In the genomic region with DNA sequence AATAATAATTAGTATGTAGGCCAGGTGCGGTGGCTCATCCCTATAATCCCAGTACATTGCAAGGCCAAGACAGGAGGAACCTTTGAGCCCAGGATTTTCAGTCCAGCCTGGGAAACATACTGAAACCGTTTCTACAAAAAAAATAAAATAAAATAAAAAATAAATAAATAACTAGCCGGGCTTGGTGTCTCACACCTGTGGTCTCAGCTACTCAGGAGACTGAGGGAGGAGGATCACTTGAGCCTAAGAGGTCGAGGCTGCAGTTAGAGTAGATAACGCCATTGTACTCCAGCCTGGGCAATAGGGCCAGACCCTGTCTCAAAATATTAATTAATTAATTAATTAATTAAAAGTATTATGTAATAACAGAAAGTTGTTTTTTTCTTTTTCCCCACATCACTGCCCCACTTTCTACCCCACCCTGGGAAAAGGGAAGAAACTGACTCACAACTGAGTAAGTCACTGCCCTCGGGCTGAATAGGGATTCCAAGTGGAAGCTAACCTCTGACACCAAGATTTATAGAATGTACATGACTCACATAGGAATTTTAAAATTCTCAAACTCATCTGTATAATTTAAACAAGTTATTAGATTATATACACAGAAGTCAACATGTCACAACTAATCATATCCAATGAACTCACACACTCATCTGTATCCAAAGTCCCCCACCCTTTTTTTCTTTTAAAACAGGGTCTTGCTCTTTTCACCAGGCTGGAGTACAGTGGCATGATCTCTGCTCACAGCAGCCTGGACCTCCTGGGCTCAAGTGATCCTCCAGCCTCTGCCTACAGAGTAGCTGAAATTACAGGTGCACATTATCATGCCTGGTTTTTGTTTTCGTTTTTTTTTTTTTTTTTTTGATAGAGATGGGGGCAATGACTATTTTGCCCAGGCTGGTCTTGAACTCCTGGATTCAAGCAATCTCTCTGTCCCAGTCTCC, we compare ENCODE assay signal across 14 cellular contexts. TPM values are rescaled to one million over a fixed set of nuclear protein-coding genes. Genes with fewer than 3 reads are reported as not detected.
DNase-seq lines count a peak whose midpoint lies in the region; ATAC-seq, FAIRE-seq and TF ChIP-seq lines count a peak whose summit lies in the region.
"Had no signal": no experiment of that assay in that cellular context is flagged by ENCODE, and none has a peak within 500 bp of the region (broad histone marks: within the 10 kb centered on the region; RNA-seq: fewer than 3 reads in every experiment).

No MANE protein-coding gene starts in this region.

- H4K5ac ChIP-seq in IMR-90 (ENCODE audit: low read depth, low read length), result no peak overlapping the region

- H3K23ac ChIP-seq in IMR-90 (ENCODE audit: low read depth, low read length), result no peak overlapping the region; the same call in 1 of the 2 replicates

- H3K14ac ChIP-seq in IMR-90 (replicated peaks; ENCODE audit: low read depth, low read length), result no peak overlapping the region

- H3K79me2 ChIP-seq in K562 (ENCODE audit: control insufficient read depth, insufficient read depth, low read length) (peaks cover 39% of the 10 kb centered on the region), hepatocyte (peaks cover 13% of the 10 kb centered on the region), OCI-LY7 (ENCODE audit: insufficient read depth, low read depth, low read length) (no peaks in the 10 kb centered on the region)

- no peaks in the 10 kb centered on the region for H3K27me3 ChIP-seq in IMR-90 (ENCODE audit: control insufficient read depth, insufficient read depth, low read length)
- H3K27me3 ChIP-seq in K562 (ENCODE audit: control insufficient read depth in 2 of 2, insufficient read depth in 2 of 2, low read length in 2 of 2), result no peaks in the 10 kb centered on the region
- no peaks in the 10 kb centered on the region for H3K27me3 ChIP-seq in hepatocyte
- no peaks in the 10 kb centered on the region for H3K27me3 ChIP-seq in left ventricle myocardium inferior (ENCODE audit: low read depth)
- H3K27me3 ChIP-seq: gastroesophageal sphincter had no signal

- peak overlapping the region; percentile 8 for H2BK20ac ChIP-seq in IMR-90 (ENCODE audit: low read depth, low read length)

- FAIRE-seq in K562 (lab: Jason Lieb, UNC), result no peak
- FAIRE-seq: TTC549 had no signal

- H3K4me2 ChIP-seq in IMR-90 (ENCODE audit: low read depth, low read length) (peak overlapping the region; percentile 64), K562 (ENCODE audit: insufficient read depth, low read length) (no peak overlapping the region), hepatocyte (peak overlapping the region; percentile 66), OCI-LY7 (ENCODE audit: low read length) (no peak overlapping the region)

- BruUV-seq in IMR-90 (replicated peaks; lab: Mats Ljungman, UMichigan) (no TSS peak), K562 (replicated peaks; lab: Mats Ljungman, UMichigan) (no TSS peak), OCI-LY7 (replicated peaks; lab: Mats Ljungman, UMichigan) (no TSS peak)

- CTCF ChIA-PET in IMR-90 (lab: Yijun Ruan, JAX), result no interaction called here
- CTCF ChIA-PET in K562 (lab: Yijun Ruan, JAX; ENCODE audit: low intra/inter-chr PET ratio), result no interaction called here
- CTCF ChIA-PET in OCI-LY7 (lab: Charles Lee; ENCODE audit: unreplicated experiment), result interaction anchor here (0.6 kb wide), 1 partner anchor 28 kb away, joined by 3 read pairs; no protein-coding TSS in a partner anchor

- H3K9ac ChIP-seq in IMR-90 (ENCODE audit: low read depth, low read length) (no peak overlapping the region), K562 (ENCODE audit: insufficient read depth in 1 of 2, low read depth in 2 of 2, low read length in 2 of 2) (no peak overlapping the region)

- 0 out of 2 replicates have a peak overlapping the region, but pooled peaks have one; percentile 66 for H3K18ac ChIP-seq in IMR-90 (ENCODE audit: low read depth, low read length)

- dilution Hi-C loops in IMR-90 (cut with HindIII; ENCODE audit: low sequenced_read_pairs, unreplicated experiment), result no loop called here

- H3K56ac ChIP-seq in IMR-90 (ENCODE audit: extremely low read depth, insufficient read depth, low read length), result no peak overlapping the region

- H2AFZ ChIP-seq in IMR-90 (replicated peaks; ENCODE audit: low read length, poor library complexity) (no peak overlapping the region), K562 (ENCODE audit: low read depth, low read length) (no peak overlapping the region), hepatocyte (no peak overlapping the region), OCI-LY7 (ENCODE audit: low read length) (no peak overlapping the region)

- TF ChIP-seq EP300 in K562 (IDR thresholded peaks at IDR 0.05; ENCODE audit: low read length), result no peak

- H3K36me3 ChIP-seq in IMR-90 (ENCODE audit: control insufficient read depth, insufficient read depth, low read length) (peaks cover 13% of the 10 kb centered on the region), K562 (ENCODE audit: control insufficient read depth, insufficient read depth, low read length) (peaks cover 27% of the 10 kb centered on the region), hepatocyte (replicated peaks; ENCODE audit: insufficient read depth, low read depth) (no peaks in the 10 kb centered on the region), left ventricle myocardium inferior (peaks cover 29% of the 10 kb centered on the region), OCI-LY7 (ENCODE audit: insufficient read depth, low read length) (peaks cover 86% of the 10 kb centered on the region)

- H2AK5ac ChIP-seq in IMR-90 (ENCODE audit: low read depth, low read length), result peak overlapping the region; percentile 73; the same call in 1 of the 2 replicates

- ATAC-seq in IMR-90 (ENCODE audit: low read depth) (peak; percentile 96), K562 (no peak)
- ATAC-seq: gastroesophageal sphincter, psoas muscle had no signal

- in situ Hi-C loops in IMR-90 (cut with MboI; ENCODE audit: low sequenced_read_pairs) (no loop called here), K562 (cut with MboI) (no loop called here)

- no peak overlapping the region for H3K4me3 ChIP-seq in IMR-90 (ENCODE audit: insufficient read depth, low read depth, low read length)
- no peak overlapping the region for H3K4me3 ChIP-seq in K562
- H3K4me3 ChIP-seq in hepatocyte, result no peak overlapping the region
- no peak overlapping the region for H3K4me3 ChIP-seq in left ventricle myocardium inferior
- no peak overlapping the region for H3K4me3 ChIP-seq in OCI-LY7 (ENCODE audit: low read depth, low read length, poor library complexity, severe bottlenecking)
- H3K4me3 ChIP-seq: gastroesophageal sphincter, lung, psoas muscle had no signal

- H4K20me1 ChIP-seq in IMR-90 (ENCODE audit: insufficient read depth, low read length), result peaks cover 11% of the 10 kb centered on the region; the same call in 1 of the 2 replicates
- no peaks in the 10 kb centered on the region for H4K20me1 ChIP-seq in K562 (replicated peaks; ENCODE audit: control insufficient read depth, insufficient read depth, low read length)
- no peaks in the 10 kb centered on the region for H4K20me1 ChIP-seq in hepatocyte (ENCODE audit: insufficient read depth, poor library complexity, severe bottlenecking)
- no peaks in the 10 kb centered on the region for H4K20me1 ChIP-seq in OCI-LY7 (ENCODE audit: insufficient read depth, low read length)

- H4K8ac ChIP-seq in IMR-90 (ENCODE audit: low read depth in 2 of 2, low read length in 2 of 2), result peak overlapping the region in 1 of 2 experiments; percentile 76; a peak in 1 of 4 replicates

- no peak overlapping the region for H2AK9ac ChIP-seq in IMR-90 (replicated peaks; ENCODE audit: low read depth, low read length, poor library complexity)

- TF ChIP-seq RAD21 in IMR-90 (IDR thresholded peaks at IDR 0.05; ENCODE audit: low read length) (no peak), K562 (CRISPR knock-in tag; conservative IDR thresholded peaks at IDR 0.05 in 1 of 2, IDR thresholded peaks at IDR 0.05 in 1 of 2) (no peak)

- peak overlapping the region; percentile 73 for H2BK5ac ChIP-seq in IMR-90 (ENCODE audit: low read depth, low read length, poor library complexity, severe bottlenecking)

- intact Hi-C loops in IMR-90 (cut with micrococcal nuclease), result no loop called here
- intact Hi-C loops in K562 (cut with micrococcal nuclease), result loop anchor here (10.0 kb wide), 1 partner anchor 118 kb away; no protein-coding TSS in a partner anchor
- intact Hi-C loops in posterior vena cava (cut with DNase I), result no loop called here
- intact Hi-C loops in left ventricle myocardium inferior (cut with micrococcal nuclease), result no loop called here
- intact Hi-C loops in OCI-LY7 (cut with micrococcal nuclease; ENCODE audit: unreplicated experiment), result no loop called here

- H3K4me1 ChIP-seq in IMR-90 (ENCODE audit: control insufficient read depth, insufficient read depth, low read length), result peaks cover 18% of the 10 kb centered on the region
- H3K4me1 ChIP-seq in K562 (replicated peaks in 1 of 2; ENCODE audit: control insufficient read depth in 2 of 2, insufficient read depth in 2 of 2, low read length in 2 of 2), result peaks cover 30 to 35% of the 10 kb centered on the region in 2 experiments
- peaks cover 37% of the 10 kb centered on the region for H3K4me1 ChIP-seq in hepatocyte (ENCODE audit: insufficient read depth)
- H3K4me1 ChIP-seq in left ventricle myocardium inferior, result no peaks in the 10 kb centered on the region
- no peaks in the 10 kb centered on the region for H3K4me1 ChIP-seq in OCI-LY7 (ENCODE audit: insufficient read depth, low read length, poor library complexity, severe bottlenecking)
- H3K4me1 ChIP-seq: gastroesophageal sphincter, psoas muscle had no signal

- no peak overlapping the region; the same call in 2 of the 3 replicates for H2BK15ac ChIP-seq in IMR-90 (ENCODE audit: low read depth, low read length)

- H3K79me1 ChIP-seq in IMR-90 (ENCODE audit: low read depth in 1 of 2, low read length in 2 of 2), result peaks cover under 1 to 25% of the 10 kb centered on the region in 2 experiments; a peak in 3 of 4 replicates

- H3K9me2 ChIP-seq in hepatocyte (replicated peaks; ENCODE audit: insufficient read depth) (no peaks in the 10 kb centered on the region), OCI-LY7 (ENCODE audit: insufficient read depth, low read length) (no peaks in the 10 kb centered on the region)

- H3K9me1 ChIP-seq in IMR-90 (ENCODE audit: insufficient read depth, low read length), result peaks cover 9% of the 10 kb centered on the region
- no peaks in the 10 kb centered on the region for H3K9me1 ChIP-seq in K562 (ENCODE audit: control insufficient read depth, insufficient read depth, low read length)

- no peak for TF ChIP-seq CTCF in IMR-90 (conservative IDR thresholded peaks at IDR 0.05; ENCODE audit: low read depth, low read length)
- no peak for TF ChIP-seq CTCF in K562 (IDR thresholded peaks at IDR 0.05 in 2 of 3, conservative IDR thresholded peaks at IDR 0.05 in 1 of 3; ENCODE audit: insufficient read depth in 2 of 3, low read depth in 1 of 3, low read length in 3 of 3)
- TF ChIP-seq CTCF in hepatocyte (IDR thresholded peaks at IDR 0.05; ENCODE audit: poor library complexity), result no peak
- TF ChIP-seq CTCF in left ventricle myocardium inferior (IDR thresholded peaks at IDR 0.05; ENCODE audit: borderline replicate concordance), result no peak
- no peak for TF ChIP-seq CTCF in OCI-LY7 (conservative IDR thresholded peaks at IDR 0.05; ENCODE audit: low read length)

- H2BK120ac ChIP-seq in IMR-90 (ENCODE audit: low read depth, low read length), result peak overlapping the region; percentile 74; the same call in 1 of the 2 replicates

- TF ChIP-seq POLR2A in IMR-90 (IDR thresholded peaks at IDR 0.05; ENCODE audit: low read depth, low read length), result no peak
- TF ChIP-seq POLR2A in K562 (conservative IDR thresholded peaks at IDR 0.05), result no peak

- POLR2A ChIA-PET in IMR-90 (lab: Charles Lee; ENCODE audit: unreplicated experiment) (no interaction called here), K562 (lab: Yijun Ruan, JAX) (no interaction called here), OCI-LY7 (lab: Charles Lee) (no interaction called here)

- H3K9me3 ChIP-seq in IMR-90 (ENCODE audit: control insufficient read depth, insufficient read depth, low read length) (no peaks in the 10 kb centered on the region), K562 (replicated peaks; ENCODE audit: control insufficient read depth, insufficient read depth, low read depth, low read length) (no peaks in the 10 kb centered on the region; the same call in none of the 2 replicates), hepatocyte (ENCODE audit: low read depth) (no peaks in the 10 kb centered on the region), left ventricle myocardium inferior (replicated peaks) (no peaks in the 10 kb centered on the region), OCI-LY7 (ENCODE audit: low read length) (no peaks in the 10 kb centered on the region)
- H3K9me3 ChIP-seq: gastroesophageal sphincter, psoas muscle had no signal

- peak overlapping the region; percentile 76 for H3K4ac ChIP-seq in IMR-90 (ENCODE audit: low read depth, low read length)

- no CpG with 5 or more reads among the region's 7 CpGs for WGBS in IMR-90 (ENCODE audit: extremely low coverage in 2 of 2, insufficient read length in 1 of 2), 2 experiments
- 71% methylated on average over 7 of the region's 7 CpGs for WGBS in K562 (ENCODE audit: insufficient coverage, low coverage, missing lambda C conversion rate)
- 85% methylated on average over 7 of the region's 7 CpGs for WGBS in hepatocyte (ENCODE audit: low lambda C conversion rate, missing lambda C conversion rate)

- H4K91ac ChIP-seq in IMR-90 (ENCODE audit: insufficient read depth, low read depth, low read length), result no peak overlapping the region

- DNase-seq in AG08396 (ENCODE audit: low spot score), result peak; percentile 87
- DNase-seq in IMR-90, result peak; percentile 93
- DNase-seq in K562 (ENCODE audit: extremely low read depth in 1 of 4, low spot score in 3 of 4), result no peak
- DNase-seq in hepatocyte (ENCODE audit: low spot score), result peak; percentile 49
- no peak for DNase-seq in posterior vena cava (ENCODE audit: low spot score)
- DNase-seq in midbrain (lab: John Stamatoyannopoulos, UW), result no peak
- no peak for DNase-seq in left ventricle myocardium inferior
- DNase-seq in OCI-LY7 (ENCODE audit: low spot score), result no peak
- DNase-seq: GF-D8, NCI-H1930, psoas muscle had no signal

- peak overlapping the region; percentile 81 for H3K27ac ChIP-seq in IMR-90 (ENCODE audit: insufficient read depth, low read length)
- no peak overlapping the region for H3K27ac ChIP-seq in K562 (ENCODE audit: extremely low read depth, low read depth, low read length)
- peak overlapping the region; percentile 37 for H3K27ac ChIP-seq in hepatocyte
- no peak overlapping the region for H3K27ac ChIP-seq in left ventricle myocardium inferior (replicated peaks)
- H3K27ac ChIP-seq in OCI-LY7 (ENCODE audit: low read depth, low read length, poor library complexity, severe bottlenecking), result no peak overlapping the region
- H3K27ac ChIP-seq: gastroesophageal sphincter, psoas muscle had no signal

RNA-seq across cellular contexts. Expression of gene ZNF611, which starts 12.5 kb away (rescaled TPM):
- total RNA-seq in IMR-90 (2012; rRNA removed) (8.1 and 8.8 TPM in 2 replicates), K562 (2014; rRNA removed) (8.8 and 12.7 TPM in 2 replicates), K562 (2014; rRNA removed; fragmentation: Illumina TruSeq; extraction: Trizol) (19.0 and 19.3 TPM in 2 replicates), K562 (2015; rRNA removed; fragmentation: Illumina TruSeq; extraction: Trizol) (15.2 and 18.6 TPM in 2 replicates), K562 (2021) (24.1 and 29.6 TPM in 2 replicates), hepatocyte (11.9 and 21.3 TPM in 2 replicates), posterior vena cava (10 to 100 TPM; 15.0 to 17.1 TPM), left ventricle myocardium inferior (7.0 TPM), OCI-LY7 (2022) (23.8 and 23.9 TPM in 2 replicates)
- polyA plus RNA-seq in IMR-90 (2012; rRNA removed) (3.8 and 4.0 TPM in 2 replicates), K562 (2011; rRNA removed) (9.7 and 12.8 TPM in 2 replicates), K562 (2014; fragmentation: Illumina TruSeq; extraction: Trizol) (15.0 and 19.0 TPM in 2 replicates), K562 (2014; fragmentation: Nextera tagmentation; extraction: Ambion mirVana) (1 to 10 TPM; 3.7 to 4.3 TPM), K562 (2014; rRNA removed) (9.3 and 12.1 TPM in 2 replicates), hepatocyte (10.8 and 15.4 TPM in 2 replicates)
- 1.2 and 1.7 TPM in 2 replicates for polyA plus RNA-seq in IMR-90 (2012; cell fraction: cytosol; rRNA removed)
- 1.5 and 8.7 TPM in 2 replicates for polyA plus RNA-seq in IMR-90 (2012; cell fraction: nucleus; rRNA removed; ENCODE audit: low replicate concordance)
- total RNA-seq in K562 (2011; cell fraction: chromatin; rRNA removed; ENCODE audit: low replicate concordance), result 60.0 and 88.6 TPM in 2 replicates
- 33.5 and 37.6 TPM in 2 replicates for total RNA-seq in K562 (2011; cell fraction: nucleolus; rRNA removed)
- total RNA-seq in K562 (2011; cell fraction: nucleoplasm; rRNA removed), result 52.8 and 67.6 TPM in 2 replicates
- 3.4 and 5.4 TPM in 2 replicates for polyA plus RNA-seq in K562 (2011; cell fraction: cytosol; rRNA removed)
- polyA plus RNA-seq in K562 (2011; cell fraction: nucleus; rRNA removed), result 12.2 and 14.2 TPM in 2 replicates
- 11.9 and 22.7 TPM in 2 replicates for polyA plus RNA-seq in K562 (2012)
- 32.7 and 36.5 TPM in 2 replicates for polyA minus RNA-seq in K562 (2011; rRNA and poly(A)+ RNA removed)
- 13.7 and 14.7 TPM in 2 replicates for polyA minus RNA-seq in K562 (2011; cell fraction: cytosol; rRNA and poly(A)+ RNA removed)
- 11.3 and 16.3 TPM in 2 replicates for polyA minus RNA-seq in K562 (2011; cell fraction: nucleus; rRNA and poly(A)+ RNA removed)
- total RNA-seq in OCI-LY7 (2014; rRNA removed; shearing (Covaris generic)), result 10.6 and 13.6 TPM in 2 replicates

Comparison
In these comparisons a context has a peak if more than half of its experiments do, and no peak if none do; other contexts are left out.
1. DNase-seq: peak in AG08396 (single experiment), IMR-90 (single experiment) and hepatocyte (single experiment); none in K562 (0 of 4), posterior vena cava (single experiment), midbrain (single experiment), left ventricle myocardium inferior (single experiment) and OCI-LY7 (single experiment).
2. H3K27ac ChIP-seq: peak in IMR-90 (single experiment) and hepatocyte (single experiment); none in K562 (single experiment), left ventricle myocardium inferior (single experiment) and OCI-LY7 (single experiment).
3. H3K4me2 ChIP-seq: peak in IMR-90 (single experiment) and hepatocyte (single experiment); none in K562 (single experiment) and OCI-LY7 (single experiment).